ENCODE assay signal across 8 cellular contexts in the genomic region with DNA sequence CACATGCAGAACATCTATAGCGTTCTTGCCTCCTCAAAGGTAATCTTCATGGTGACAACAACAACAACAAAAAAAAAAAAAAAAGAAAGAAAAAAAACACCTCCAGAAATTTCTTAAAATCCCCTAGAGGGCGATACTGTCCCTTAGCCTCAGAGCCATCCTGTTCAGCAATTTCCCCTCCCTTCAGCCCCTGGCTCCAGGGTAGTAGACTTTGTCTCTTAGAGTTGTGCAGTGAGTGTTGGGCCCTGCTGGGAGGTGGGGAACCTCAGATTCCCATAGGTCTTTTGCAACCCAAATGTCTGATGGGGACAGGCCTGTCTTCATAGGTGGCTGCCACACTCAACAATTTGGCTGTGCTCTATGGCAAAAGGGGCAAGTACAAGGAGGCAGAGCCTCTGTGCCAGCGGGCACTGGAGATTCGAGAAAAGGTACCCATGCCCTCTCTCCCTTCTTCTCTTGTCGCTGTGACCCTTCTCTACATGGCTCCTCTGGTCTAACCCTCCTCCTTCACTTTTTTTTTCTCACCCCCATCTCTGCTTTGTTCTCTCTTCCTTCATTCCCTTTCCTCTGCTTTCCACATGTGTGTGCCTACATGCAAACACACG. TPM values are rescaled to one million over a fixed set of nuclear protein-coding genes. Genes with fewer than 3 reads are reported as not detected.
DNase-seq lines count a peak whose midpoint lies in the region; FAIRE-seq and TF ChIP-seq lines count a peak whose summit lies in the region.

No MANE protein-coding gene starts in this region.

- H3K79me2 ChIP-seq in DOHH2 (ENCODE audit: control insufficient read depth, low read length): no peaks in the 10 kb centered on the region

- TF ChIP-seq CTCF in DOHH2 (IDR thresholded peaks at IDR 0.05; ENCODE audit: low read depth, low read length, poor library complexity, severe bottlenecking) (peak; percentile 63), WI38 (IDR thresholded peaks at IDR 0.05; ENCODE audit: low read depth, low read length) (peak; percentile 51), uterus (IDR thresholded peaks at IDR 0.05) (peak; percentile 45 to 70 (median 58))

- no peaks in the 10 kb centered on the region; the same call in 1 of the 2 replicates for H4K20me1 ChIP-seq in DOHH2 (ENCODE audit: control insufficient read depth, insufficient read depth, low read depth, low read length)

- H3K9me2 ChIP-seq in DOHH2 (replicated peaks; ENCODE audit: control insufficient read depth, low read length): no peaks in the 10 kb centered on the region

- no peak overlapping the region for H3K27ac ChIP-seq in DOHH2 (ENCODE audit: low read depth, low read length)
- peak overlapping the region; percentile 55 to 94 for H3K27ac ChIP-seq in uterus

- H3K4me3 ChIP-seq in DOHH2 (ENCODE audit: low read length): no peak overlapping the region
- H3K4me3 ChIP-seq in WI38 (ENCODE audit: low read depth, low read length): no peak overlapping the region
- H3K4me3 ChIP-seq in uterus: no peak overlapping the region

- DNase-seq in NCI-H1092 (lab: John Stamatoyannopoulos, UW): peak; percentile 23
- DNase-seq in iPS-NIHi11 (ENCODE audit: low spot score): peak; percentile 77
- peak in 1 of 2 donors; percentile 46 for DNase-seq in uterus
- DNase-seq in middle frontal gyrus (ENCODE audit: extremely low spot score, low spot score): no peak
- no peak for DNase-seq in activated CD8-positive, alpha-beta memory T cell treated with anti-CD3 and anti-CD28 coated beads, Interleukin-2, amount 50 U/mL, for 48 hours

- no peak for TF ChIP-seq POLR2A in uterus (IDR thresholded peaks at IDR 0.05)

- FAIRE-seq in A204.1 (lab: Jason Lieb, UNC): peak; percentile 92

- intact Hi-C loops in uterus (cut with DNase I; ENCODE audit: low total_unique reads): loop anchor here (10.0 kb wide), 1 partner anchor 55 kb away; no protein-coding TSS in a partner anchor

- H3K4me1 ChIP-seq in DOHH2 (ENCODE audit: control insufficient read depth, low read length) (no peaks in the 10 kb centered on the region), uterus (peaks cover 0 to 4% of the 10 kb centered on the region in 2 donors)

- H3F3A ChIP-seq in DOHH2 (ENCODE audit: control insufficient read depth, insufficient read depth): no peaks in the 10 kb centered on the region

- H3K9me3 ChIP-seq in DOHH2 (ENCODE audit: control insufficient read depth, insufficient read depth, low read length) (no peaks in the 10 kb centered on the region), uterus (no peaks in the 10 kb centered on the region)

- H3K27me3 ChIP-seq in DOHH2 (ENCODE audit: control insufficient read depth, low read length) (peaks cover 1% of the 10 kb centered on the region; the same call in 1 of the 2 replicates), uterus (no peaks in the 10 kb centered on the region)

- H3K36me3 ChIP-seq in DOHH2 (ENCODE audit: control insufficient read depth, low read length) (no peaks in the 10 kb centered on the region), uterus (no peaks in the 10 kb centered on the region)

- no peak overlapping the region for H3K4me2 ChIP-seq in DOHH2 (ENCODE audit: low read length)

RNA-seq across cellular contexts. Expression of a gene that starts 6.0 kb away (rescaled TPM):
- 100 to 1,000 TPM in 3 of 4 donors, 10 to 100 TPM in 1; 53.8 to 247 (median 153) TPM for total RNA-seq in uterus

RNA-seq across cellular contexts. Expression of a gene that starts 10.7 kb away (rescaled TPM):
- total RNA-seq in uterus: 10 to 100 TPM in 3 of 4 donors, 1 to 10 TPM in 1; 2.8 to 30.6 (median 27.2) TPM

RNA-seq across cellular contexts. Expression of a gene that starts 10.9 kb away (rescaled TPM):
- 10 to 100 TPM; 14.4 to 44.4 (median 16.1) TPM for total RNA-seq in uterus

RNA-seq across cellular contexts. Expression of a gene that starts 16.5 kb away (rescaled TPM):
- 10 to 100 TPM in 2 of 4 donors, 1 to 10 TPM in 2; 6.4 to 65.1 (median 18.9) TPM for total RNA-seq in uterus

RNA-seq across cellular contexts. Expression of a gene that starts 48.7 kb away (rescaled TPM):
- total RNA-seq in uterus: 10 to 100 TPM; 30.5 to 57.2 (median 45.9) TPM

Comparison
In these comparisons a context has a peak if more than half of its experiments do, and no peak if none do; other contexts are left out.
1. DNase-seq: peak in NCI-H1092 (single experiment) and iPS-NIHi11 (single experiment); none in middle frontal gyrus (single experiment) and activated CD8-positive, alpha-beta memory T cell treated with anti-CD3 and anti-CD28 coated beads, Interleukin-2, amount 50 U/mL, for 48 hours (single experiment).
2. Peak in every context shown above with its lines, with median percentiles within 50 percentile points of each other: CTCF ChIP-seq.